In genomic region chr14:65948302-65948701, GRCh38 we compare ENCODE assay signal across 17 cellular contexts.
DNase-seq lines count a peak whose midpoint lies in the region; ATAC-seq and TF ChIP-seq lines count a peak whose summit lies in the region.
"Had no signal": no experiment of that assay in that cellular context is flagged by ENCODE, and none has a peak within 500 bp of the region (broad histone marks: within the 10 kb centered on the region; RNA-seq: fewer than 3 reads in every experiment).

No MANE protein-coding gene starts in this region.

- no peaks in the 10 kb centered on the region for H3K9me3 ChIP-seq in Caco-2
- H3K9me3 ChIP-seq in HAP-1, result no peaks in the 10 kb centered on the region
- H3K9me3 ChIP-seq: MG63 had no signal

- H3K9me3 Mint-ChIP-seq in activated CD4-positive, alpha-beta T cell treated with anti-CD3 and anti-CD28 coated beads, Interleukin-2, amount 10 ng/mL, durations not matched to agents 7 days and 5 days, result peaks cover 3% of the 10 kb centered on the region
- no peaks in the 10 kb centered on the region for H3K9me3 Mint-ChIP-seq in Caco-2 (ENCODE audit: unreplicated experiment)
- H3K9me3 Mint-ChIP-seq in activated T-helper 17 cell treated with anti-CD3 and anti-CD28 coated beads, Interleukin-2, amount 50 U/mL, for 72 hours, result no peaks in the 10 kb centered on the region
- H3K9me3 Mint-ChIP-seq: HFFc6 had no signal

- H3K4me3 Mint-ChIP-seq in activated CD4-positive, alpha-beta T cell treated with anti-CD3 and anti-CD28 coated beads, Interleukin-2, amount 10 ng/mL, durations not matched to agents 7 days and 5 days, result no peak overlapping the region
- peak overlapping the region; percentile 3 for H3K4me3 Mint-ChIP-seq in Caco-2 (ENCODE audit: unreplicated experiment)
- H3K4me3 Mint-ChIP-seq in activated T-helper 17 cell treated with anti-CD3 and anti-CD28 coated beads, Interleukin-2, amount 50 U/mL, for 72 hours, result no peak overlapping the region
- H3K4me3 Mint-ChIP-seq: HFFc6 had no signal

- no peaks in the 10 kb centered on the region; the same call in 1 of the 2 replicates for H3K27me3 ChIP-seq in Caco-2 (replicated peaks; ENCODE audit: control insufficient read depth, insufficient read depth, low read length)
- H3K27me3 ChIP-seq in HAP-1 (ENCODE audit: low read depth), result 0 out of 2 replicates have a peak, but pooled peaks cover 2% of the 10 kb centered on the region
- H3K27me3 ChIP-seq: MG63 had no signal

- POLR2A ChIA-PET in activated CD4-positive, alpha-beta T cell treated with anti-CD3 and anti-CD28 coated beads, Interleukin-2, amount 10 ng/mL, durations not matched to agents 7 days and 5 days (lab: Charles Lee), result no interaction called here
- POLR2A ChIA-PET in Caco-2 (lab: Charles Lee), result no interaction called here

- H3K36me3 ChIP-seq in Caco-2 (ENCODE audit: control insufficient read depth, insufficient read depth, low read length) (no peaks in the 10 kb centered on the region), HAP-1 (replicated peaks) (no peaks in the 10 kb centered on the region)
- H3K36me3 ChIP-seq: MG63 had no signal

- TF ChIP-seq CTCF in Caco-2 (IDR thresholded peaks at IDR 0.05; ENCODE audit: insufficient read depth in 1 of 2, low read depth in 1 of 2, low read length in 1 of 2, severe bottlenecking in 1 of 2, unreplicated experiment in 1 of 2), result no peak

- ATAC-seq in activated T-helper 17 cell treated with anti-CD3 and anti-CD28 coated beads, Interleukin-2, amount 50 U/mL, for 72 hours (replicated peaks), result no peak
- ATAC-seq in HG03196 (IDR thresholded peaks at IDR 0.05; ENCODE audit: unreplicated experiment), result no peak
- ATAC-seq: GM12878, PC-3 had no signal

- in situ Hi-C loops in HAP-1 (cut with MboI; ENCODE audit: low sequenced_read_pairs), result no loop called here

- H3K36me3 Mint-ChIP-seq in activated CD4-positive, alpha-beta T cell treated with anti-CD3 and anti-CD28 coated beads, Interleukin-2, amount 10 ng/mL, durations not matched to agents 7 days and 5 days (ENCODE audit: low read depth), result peaks cover 20% of the 10 kb centered on the region
- H3K36me3 Mint-ChIP-seq in Caco-2 (ENCODE audit: insufficient read depth, unreplicated experiment), result no peaks in the 10 kb centered on the region
- no peaks in the 10 kb centered on the region for H3K36me3 Mint-ChIP-seq in activated T-helper 17 cell treated with anti-CD3 and anti-CD28 coated beads, Interleukin-2, amount 50 U/mL, for 72 hours (ENCODE audit: low read depth)

- intact Hi-C loops in Caco-2 (cut with micrococcal nuclease; ENCODE audit: unreplicated experiment), result no loop called here

- CTCF ChIA-PET in activated CD4-positive, alpha-beta T cell treated with anti-CD3 and anti-CD28 coated beads, Interleukin-2, amount 10 ng/mL, durations not matched to agents 7 days and 5 days (lab: Charles Lee), result interaction anchor here (0.8 to 4.3 kb wide), 3 partner anchors 7 to 147 kb away, joined by 3 to 26 read pairs (median 3); no protein-coding TSS in a partner anchor
- CTCF ChIA-PET in Caco-2 (lab: Charles Lee), result interaction anchor here (1.0 kb wide), 1 partner anchor 13 kb away, joined by 3 read pairs; no protein-coding TSS in a partner anchor

- H3K4me3 ChIP-seq in Caco-2 (ENCODE audit: low read depth, low read length), result no peak overlapping the region
- H3K4me3 ChIP-seq in HAP-1, result no peak overlapping the region
- H3K4me3 ChIP-seq: GM12878, GM23248, MG63 had no signal

- no peak for DNase-seq in activated CD4-positive, alpha-beta T cell treated with anti-CD3 and anti-CD28 coated beads, Interleukin-2, amount 10 ng/mL, durations not matched to agents 7 days and 5 days
- no peak for DNase-seq in activated CD4-positive, alpha-beta T cell treated with anti-CD3 and anti-CD28 coated beads for 48 hours
- DNase-seq in Caco-2 (peak; percentile 8 to 45), islet precursor cell (peak; percentile 89), HAP-1 (ENCODE audit: low spot score in 2 of 2) (no peak), NCI-H1105 treated with DMSO at 0.1 percent for 48 hours (lab: John Stamatoyannopoulos, UW) (no peak)
- DNase-seq: DMS53, GM23248, HFFc6, MG63, NCI-H1105, NCI-H187, NCI-H446, PC-3 had no signal

- H3K27ac Mint-ChIP-seq in activated CD4-positive, alpha-beta T cell treated with anti-CD3 and anti-CD28 coated beads, Interleukin-2, amount 10 ng/mL, durations not matched to agents 7 days and 5 days, result peak overlapping the region; percentile 65
- no peak overlapping the region for H3K27ac Mint-ChIP-seq in Caco-2 (ENCODE audit: unreplicated experiment)
- H3K27ac Mint-ChIP-seq in activated T-helper 17 cell treated with anti-CD3 and anti-CD28 coated beads, Interleukin-2, amount 50 U/mL, for 72 hours, result peak overlapping the region; percentile 85
- H3K27ac Mint-ChIP-seq: HFFc6 had no signal

- no peaks in the 10 kb centered on the region for H3K4me1 ChIP-seq in Caco-2
- H3K4me1 ChIP-seq in HAP-1, result no peaks in the 10 kb centered on the region

- BruUV-seq in Caco-2 (replicated peaks; lab: Mats Ljungman, UMichigan), result no TSS peak

- peaks cover 1% of the 10 kb centered on the region for H3K27me3 Mint-ChIP-seq in activated CD4-positive, alpha-beta T cell treated with anti-CD3 and anti-CD28 coated beads, Interleukin-2, amount 10 ng/mL, durations not matched to agents 7 days and 5 days
- peaks cover 5% of the 10 kb centered on the region for H3K27me3 Mint-ChIP-seq in Caco-2 (ENCODE audit: insufficient read depth, unreplicated experiment)
- peaks cover 6% of the 10 kb centered on the region for H3K27me3 Mint-ChIP-seq in activated T-helper 17 cell treated with anti-CD3 and anti-CD28 coated beads, Interleukin-2, amount 50 U/mL, for 72 hours

- peaks cover 42% of the 10 kb centered on the region for H3K4me1 Mint-ChIP-seq in activated CD4-positive, alpha-beta T cell treated with anti-CD3 and anti-CD28 coated beads, Interleukin-2, amount 10 ng/mL, durations not matched to agents 7 days and 5 days
- peaks cover 10% of the 10 kb centered on the region for H3K4me1 Mint-ChIP-seq in Caco-2 (ENCODE audit: low read depth, unreplicated experiment)
- peaks cover 37% of the 10 kb centered on the region for H3K4me1 Mint-ChIP-seq in activated T-helper 17 cell treated with anti-CD3 and anti-CD28 coated beads, Interleukin-2, amount 50 U/mL, for 72 hours

Comparison
In these comparisons a context has a peak if more than half of its experiments do, and no peak if none do; other contexts are left out.
1. DNase-seq: peak in Caco-2 (2 of 2) and islet precursor cell (single experiment); none in activated CD4-positive, alpha-beta T cell treated with anti-CD3 and anti-CD28 coated beads, Interleukin-2, amount 10 ng/mL, durations not matched to agents 7 days and 5 days (single experiment), activated CD4-positive, alpha-beta T cell treated with anti-CD3 and anti-CD28 coated beads for 48 hours (single experiment), HAP-1 (0 of 2) and NCI-H1105 treated with DMSO at 0.1 percent for 48 hours (single experiment).